16 cellular contexts compared by ENCODE assay signal in genomic region chr15:90679959-90680358, GRCh38. TPM values are rescaled to one million over a fixed set of nuclear protein-coding genes. Genes with fewer than 3 reads are reported as not detected.
A peak's percentile ranks its signal among the peaks of the same experiment; 100 is the strongest.
DNase-seq lines count a peak whose midpoint lies in the region; ATAC-seq and TF ChIP-seq lines count a peak whose summit lies in the region.
"Had no signal": no experiment of that assay in that cellular context is flagged by ENCODE, and none has a peak within 500 bp of the region (broad histone marks: within the 10 kb centered on the region; RNA-seq: fewer than 3 reads in every experiment).

No MANE protein-coding gene starts in this region.

- H3K4me3 ChIP-seq in IMR-90 (ENCODE audit: insufficient read depth, low read depth, low read length) (no peak overlapping the region), adipocyte (ENCODE audit: low read length) (peak overlapping the region; percentile 41), gastroesophageal sphincter (no peak overlapping the region), smooth muscle cell (no peak overlapping the region), body of pancreas (no peak overlapping the region)
- H3K4me3 ChIP-seq: left lung, thyroid gland had no signal

- peak overlapping the region; percentile 15 for H4K91ac ChIP-seq in IMR-90 (ENCODE audit: insufficient read depth, low read depth, low read length)

- H4K20me1 ChIP-seq in IMR-90 (ENCODE audit: insufficient read depth, low read length) (peaks cover 5% of the 10 kb centered on the region), smooth muscle cell (ENCODE audit: low read depth) (no peaks in the 10 kb centered on the region)

- H2AK9ac ChIP-seq in IMR-90 (replicated peaks; ENCODE audit: low read depth, low read length, poor library complexity) = peak overlapping the region; percentile 21

- H3K4me1 ChIP-seq in IMR-90 (ENCODE audit: control insufficient read depth, insufficient read depth, low read length) (peaks cover 20% of the 10 kb centered on the region), adipocyte (ENCODE audit: control insufficient read depth, insufficient read depth, low read length) (peaks cover 25% of the 10 kb centered on the region), gastroesophageal sphincter (peaks cover 0 to 14% (median 10%) of the 10 kb centered on the region in 3 donors), smooth muscle cell (ENCODE audit: low read depth) (no peaks in the 10 kb centered on the region), body of pancreas (no peaks in the 10 kb centered on the region)
- H3K4me1 ChIP-seq: left lung, thyroid gland had no signal

- H3K9me3 ChIP-seq in IMR-90 (ENCODE audit: control insufficient read depth, insufficient read depth, low read length) (no peaks in the 10 kb centered on the region), adipocyte (ENCODE audit: control insufficient read depth, low read length) (no peaks in the 10 kb centered on the region), gastroesophageal sphincter (no peaks in the 10 kb centered on the region), smooth muscle cell (replicated peaks; ENCODE audit: low read depth) (no peaks in the 10 kb centered on the region), body of pancreas (no peaks in the 10 kb centered on the region)
- H3K9me3 ChIP-seq: left lung, neutrophil, thyroid gland had no signal

- H2AFZ ChIP-seq in IMR-90 (replicated peaks; ENCODE audit: low read length, poor library complexity) (peak overlapping the region; percentile 39), smooth muscle cell (ENCODE audit: low read depth) (no peak overlapping the region)

- no peak overlapping the region for H4K5ac ChIP-seq in IMR-90 (ENCODE audit: low read depth, low read length)

- peaks cover 7% of the 10 kb centered on the region for H3F3A ChIP-seq in smooth muscle cell (ENCODE audit: low read depth)

- H3K9ac ChIP-seq in IMR-90 (ENCODE audit: low read depth, low read length) (no peak overlapping the region), adipocyte (ENCODE audit: low read length) (no peak overlapping the region), smooth muscle cell (ENCODE audit: low read depth) (no peak overlapping the region)

- peak overlapping the region; percentile 66 for H2BK5ac ChIP-seq in IMR-90 (ENCODE audit: low read depth, low read length, poor library complexity, severe bottlenecking)

- no TSS peak for BruUV-seq in IMR-90 (replicated peaks; lab: Mats Ljungman, UMichigan)

- H3K27me3 ChIP-seq in IMR-90 (ENCODE audit: control insufficient read depth, insufficient read depth, low read length) (no peaks in the 10 kb centered on the region), adipocyte (replicated peaks; ENCODE audit: control insufficient read depth, insufficient read depth, low read length) (no peaks in the 10 kb centered on the region), gastroesophageal sphincter (no peaks in the 10 kb centered on the region), smooth muscle cell (ENCODE audit: low read depth) (no peaks in the 10 kb centered on the region), body of pancreas (no peaks in the 10 kb centered on the region)
- H3K27me3 ChIP-seq: left lung, neutrophil, thyroid gland had no signal

- H3K79me2 ChIP-seq in smooth muscle cell (ENCODE audit: low read depth) = no peaks in the 10 kb centered on the region

- TF ChIP-seq RAD21 in IMR-90 (IDR thresholded peaks at IDR 0.05; ENCODE audit: low read length) = no peak

- dilution Hi-C loops in IMR-90 (cut with HindIII; ENCODE audit: low sequenced_read_pairs, unreplicated experiment) = no loop called here

- in situ Hi-C loops in IMR-90 (cut with MboI; ENCODE audit: low sequenced_read_pairs) = no loop called here

- 100% methylated on average over 1 of the region's 3 CpGs; no CpG with 5 or more reads in 1 of the 2 experiments for WGBS in IMR-90 (ENCODE audit: extremely low coverage in 2 of 2, insufficient read length in 1 of 2), 2 experiments
- WGBS in gastroesophageal sphincter (ENCODE audit: low coverage in 1 of 2), 2 donors = 57% methylated on average over 3 of the region's 3 CpGs; no CpG with 5 or more reads in 1 of the 2 donors
- WGBS in smooth muscle cell (ENCODE audit: low lambda C conversion rate) = 94% methylated on average over 3 of the region's 3 CpGs
- 84 to 91% methylated on average over 3 of the region's 3 CpGs for WGBS in body of pancreas, 2 donors

- CTCF ChIA-PET in IMR-90 (lab: Yijun Ruan, JAX) = no interaction called here

- H4K8ac ChIP-seq in IMR-90 (ENCODE audit: low read depth in 2 of 2, low read length in 2 of 2) = peak overlapping the region in 1 of 2 experiments; percentile 56; a peak in 2 of 4 replicates

- TF ChIP-seq CTCF in IMR-90 (conservative IDR thresholded peaks at IDR 0.05; ENCODE audit: low read depth, low read length) = no peak
- TF ChIP-seq CTCF in gastroesophageal sphincter (IDR thresholded peaks at IDR 0.05) = no peak
- no peak for TF ChIP-seq CTCF in smooth muscle cell (IDR thresholded peaks at IDR 0.05; ENCODE audit: borderline replicate concordance, insufficient read depth, poor library complexity, severe bottlenecking)
- no peak for TF ChIP-seq CTCF in body of pancreas (IDR thresholded peaks at IDR 0.05)

- peak overlapping the region; percentile 10; the same call in 1 of the 3 replicates for H2BK15ac ChIP-seq in IMR-90 (ENCODE audit: low read depth, low read length)

- H2AK5ac ChIP-seq in IMR-90 (ENCODE audit: low read depth, low read length) = peak overlapping the region; percentile 92; the same call in 1 of the 2 replicates

- H3K9me1 ChIP-seq in IMR-90 (ENCODE audit: insufficient read depth, low read length) = peaks cover 18% of the 10 kb centered on the region

- DNase-seq in IMR-90 (no peak), adipocyte (ENCODE audit: low read depth) (no peak), smooth muscle cell (lab: John Stamatoyannopoulos, UW; ENCODE audit: unreplicated experiment) (no peak), body of pancreas (no peak)
- DNase-seq: activated CD4-positive, alpha-beta T cell treated with anti-CD3 and anti-CD28 coated beads, Interleukin-2, amount 50 U/mL, for 1 hour; COR-L47; KBM-7; left lung; NCI-H1930; NCI-H446; RPMI8226; thyroid gland had no signal

- peak overlapping the region; percentile 74 for H3K4ac ChIP-seq in IMR-90 (ENCODE audit: low read depth, low read length)

- POLR2A ChIA-PET in IMR-90 (lab: Charles Lee; ENCODE audit: unreplicated experiment) = no interaction called here

- TF ChIP-seq POLR2A in IMR-90 (IDR thresholded peaks at IDR 0.05; ENCODE audit: low read depth, low read length) (no peak), gastroesophageal sphincter (IDR thresholded peaks at IDR 0.05) (no peak), body of pancreas (IDR thresholded peaks at IDR 0.05) (no peak)

- H2BK120ac ChIP-seq in IMR-90 (ENCODE audit: low read depth, low read length) = peak overlapping the region; percentile 79

- H3K23ac ChIP-seq in IMR-90 (ENCODE audit: low read depth, low read length) = peak overlapping the region; percentile 54

- H3K36me3 ChIP-seq in IMR-90 (ENCODE audit: control insufficient read depth, insufficient read depth, low read length) = no peaks in the 10 kb centered on the region
- H3K36me3 ChIP-seq in adipocyte (ENCODE audit: control insufficient read depth, insufficient read depth, low read length, severe bottlenecking) = no peaks in the 10 kb centered on the region
- H3K36me3 ChIP-seq in gastroesophageal sphincter = no peaks in the 10 kb centered on the region
- no peaks in the 10 kb centered on the region for H3K36me3 ChIP-seq in smooth muscle cell (ENCODE audit: low read depth)
- no peaks in the 10 kb centered on the region for H3K36me3 ChIP-seq in body of pancreas (replicated peaks in 1 of 2; ENCODE audit: insufficient read depth in 1 of 2, low read depth in 2 of 2)
- H3K36me3 ChIP-seq: left lung, neutrophil, thyroid gland had no signal

- H3K27ac ChIP-seq in IMR-90 (ENCODE audit: insufficient read depth, low read length) = peak overlapping the region; percentile 45
- peak overlapping the region in 3 of 4 donors; percentile 63 to 68 (median 63) for H3K27ac ChIP-seq in gastroesophageal sphincter
- peak overlapping the region; percentile 50 for H3K27ac ChIP-seq in smooth muscle cell (ENCODE audit: low read depth)
- H3K27ac ChIP-seq in body of pancreas = no peak overlapping the region
- H3K27ac ChIP-seq: neutrophil had no signal

- peak overlapping the region; percentile 6 for H3K14ac ChIP-seq in IMR-90 (replicated peaks; ENCODE audit: low read depth, low read length)

- ATAC-seq in IMR-90 (ENCODE audit: low read depth) (no peak), gastroesophageal sphincter (peak; percentile 70), GM21737 (IDR thresholded peaks at IDR 0.05; ENCODE audit: unreplicated experiment) (no peak), GM18517 (IDR thresholded peaks at IDR 0.05; ENCODE audit: unreplicated experiment) (no peak), body of pancreas (no peak)

- no peak for TF ChIP-seq EP300 in gastroesophageal sphincter (IDR thresholded peaks at IDR 0.05)

- H3K18ac ChIP-seq in IMR-90 (ENCODE audit: low read depth, low read length) = peak overlapping the region; percentile 3; the same call in 1 of the 2 replicates

- H3K4me2 ChIP-seq in IMR-90 (ENCODE audit: low read depth, low read length) = peak overlapping the region; percentile 10; the same call in 1 of the 2 replicates
- peak overlapping the region; percentile 20 for H3K4me2 ChIP-seq in smooth muscle cell

- intact Hi-C loops in IMR-90 (cut with micrococcal nuclease) (no loop called here), body of pancreas (cut with DNase I) (no loop called here)

- H2BK20ac ChIP-seq in IMR-90 (ENCODE audit: low read depth, low read length) = peak overlapping the region; percentile 90

- no peaks in the 10 kb centered on the region for H3K79me1 ChIP-seq in IMR-90 (ENCODE audit: low read depth in 1 of 2, low read length in 2 of 2)

- no peak overlapping the region for H3K56ac ChIP-seq in IMR-90 (ENCODE audit: extremely low read depth, insufficient read depth, low read length)

TF ChIP-seq in IMR-90, 13 proteins besides CTCF, POLR2A, EP300 and RAD21:
- TF ChIP-seq CEBPB (IDR thresholded peaks at IDR 0.05; ENCODE audit: low read depth, low read length) = peak; percentile 67
- no peak for TF ChIP-seq FOS (IDR thresholded peaks at IDR 0.05; ENCODE audit: low read depth, low read length)
- no peak for TF ChIP-seq MAZ (IDR thresholded peaks at IDR 0.05; ENCODE audit: borderline replicate concordance, low read depth, low read length)
- no peak for TF ChIP-seq MXI1 (IDR thresholded peaks at IDR 0.05; ENCODE audit: borderline replicate concordance, low read depth, low read length)
- TF ChIP-seq BHLHE40 (IDR thresholded peaks at IDR 0.05; ENCODE audit: low read depth, low read length) = no peak

RNA-seq across cellular contexts. Expression of gene BLM, which starts 37.2 kb away (rescaled TPM):
- total RNA-seq in IMR-90 (2012; rRNA removed) (6.5 and 7.2 TPM in 2 replicates), gastroesophageal sphincter (1 to 10 TPM in 2 of 4 donors, under 1 TPM in 2; 0.15 to 2.8 (median 1.4) TPM), smooth muscle cell (4.9 and 5.6 TPM in 2 replicates), body of pancreas (1 to 10 TPM in 1 of 2 donors, under 1 TPM in 1; 0.26 to 1.3 TPM)
- polyA plus RNA-seq in IMR-90 (2012; rRNA removed) (2.3 and 2.5 TPM in 2 replicates), smooth muscle cell (1.7 and 3.1 TPM in 2 replicates)
- polyA plus RNA-seq in IMR-90 (2012; cell fraction: cytosol; rRNA removed) = 0.26 and 0.64 TPM in 2 replicates
- 0.27 and 1.7 TPM in 2 replicates for polyA plus RNA-seq in IMR-90 (2012; cell fraction: nucleus; rRNA removed; ENCODE audit: low replicate concordance)

Comparison
In these comparisons a context has a peak if more than half of its experiments do, and no peak if none do; other contexts are left out.
1. H3K27ac ChIP-seq: peak in IMR-90 (single experiment), gastroesophageal sphincter (3 of 4) and smooth muscle cell (single experiment); none in body of pancreas (0 of 4).